In the genomic region with DNA sequence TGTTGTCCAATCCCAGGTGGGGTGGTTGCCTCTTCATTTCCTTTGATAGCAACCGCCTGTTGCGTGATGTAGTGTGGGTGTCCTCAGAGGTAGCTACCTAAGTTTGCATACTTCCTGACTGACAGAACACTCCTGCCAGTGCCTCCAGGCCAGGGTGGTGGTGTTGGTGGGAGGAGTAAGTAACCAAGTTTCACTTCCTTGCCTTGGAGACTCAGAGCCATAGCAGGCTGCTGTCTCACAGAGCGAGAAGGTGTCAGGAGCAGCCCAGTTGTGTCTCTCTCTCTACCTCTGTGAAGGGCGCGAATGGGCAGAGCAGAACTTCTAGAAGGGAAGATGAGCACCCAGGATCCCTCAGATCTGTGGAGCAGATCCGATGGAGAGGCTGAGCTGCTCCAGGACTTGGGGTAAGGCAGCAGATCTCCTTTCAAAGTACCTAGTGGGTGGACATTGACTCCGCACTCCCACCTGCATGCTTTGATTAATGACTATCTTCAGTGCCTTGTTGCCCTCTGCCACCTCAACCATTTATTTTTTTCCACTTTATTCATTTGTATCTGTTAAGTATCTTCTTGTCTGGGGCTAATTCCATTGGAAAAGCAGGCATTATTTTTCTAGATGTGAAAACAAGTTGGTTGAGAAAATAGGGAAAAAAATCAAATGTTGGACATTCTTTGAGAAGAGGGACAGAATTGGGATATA, we compare ENCODE assay signal across 8 cellular contexts. TPM values are rescaled to one million over a fixed set of nuclear protein-coding genes. Genes with fewer than 3 reads are reported as not detected.
DNase-seq lines count a peak whose midpoint lies in the region; ATAC-seq and TF ChIP-seq lines count a peak whose summit lies in the region.

A gene with protein sequence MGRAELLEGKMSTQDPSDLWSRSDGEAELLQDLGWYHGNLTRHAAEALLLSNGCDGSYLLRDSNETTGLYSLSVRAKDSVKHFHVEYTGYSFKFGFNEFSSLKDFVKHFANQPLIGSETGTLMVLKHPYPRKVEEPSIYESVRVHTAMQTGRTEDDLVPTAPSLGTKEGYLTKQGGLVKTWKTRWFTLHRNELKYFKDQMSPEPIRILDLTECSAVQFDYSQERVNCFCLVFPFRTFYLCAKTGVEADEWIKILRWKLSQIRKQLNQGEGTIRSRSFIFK (plus strand): TSS at position 217 of the 699 bp plus-strand sequence. CDS start 87 bp downstream, at position 304.

- no peaks in the 10 kb centered on the region for H3K27me3 ChIP-seq in CD4-positive, alpha-beta memory T cell (ENCODE audit: insufficient read depth, low read length)
- H3K27me3 ChIP-seq in esophagus muscularis mucosa: no peaks in the 10 kb centered on the region

- H3K27me3 Mint-ChIP-seq in CD4-positive, alpha-beta memory T cell: no peaks in the 10 kb centered on the region
- H3K27me3 Mint-ChIP-seq in activated CD4-positive, alpha-beta memory T cell treated with anti-CD3 and anti-CD28 coated beads for 36 hours: no peaks in the 10 kb centered on the region

- peak; percentile 82 to 93 (median 87) for DNase-seq in CD4-positive, alpha-beta memory T cell
- DNase-seq in KBM-7: peak; percentile 52
- peak; percentile 89 for DNase-seq in activated CD4-positive, alpha-beta memory T cell treated with anti-CD3 and anti-CD28 coated beads for 36 hours
- DNase-seq in esophagus muscularis mucosa (ENCODE audit: extremely low spot score): no peak
- peak; percentile 44 to 51 for DNase-seq in stimulated activated CD4-positive, alpha-beta T cell treated with anti-CD3 and anti-CD28 coated beads, Interleukin-1b, Interleukin-23, amount 100 ng/mL, for 4 hours (ENCODE audit: low read depth in 2 of 2)
- no peak for DNase-seq in NCI-H345 (lab: John Stamatoyannopoulos, UW)
- DNase-seq in G401 (ENCODE audit: low spot score): no peak

- TF ChIP-seq CTCF in esophagus muscularis mucosa (IDR thresholded peaks at IDR 0.05): no peak

- no peaks in the 10 kb centered on the region for H3K9me3 Mint-ChIP-seq in CD4-positive, alpha-beta memory T cell
- no peaks in the 10 kb centered on the region for H3K9me3 Mint-ChIP-seq in activated CD4-positive, alpha-beta memory T cell treated with anti-CD3 and anti-CD28 coated beads for 36 hours

- H3K9me3 ChIP-seq in CD4-positive, alpha-beta memory T cell (ENCODE audit: control insufficient read depth in 1 of 2, low read length in 2 of 2): no peaks in the 10 kb centered on the region
- H3K9me3 ChIP-seq in esophagus muscularis mucosa: no peaks in the 10 kb centered on the region

- intact Hi-C loops in CD4-positive, alpha-beta memory T cell (cut with micrococcal nuclease): loop anchor here (1.0 to 10.0 kb wide), 8 partner anchors 35 to 1674 kb away; a partner anchor contains a TSS
- intact Hi-C loops in activated CD4-positive, alpha-beta memory T cell treated with anti-CD3 and anti-CD28 coated beads for 36 hours (cut with micrococcal nuclease): loop anchor here (1.0 to 10.0 kb wide), 10 partner anchors 12 to 822 kb away; a partner anchor contains a TSS
- intact Hi-C loops in esophagus muscularis mucosa (cut with DNase I): loop anchor here (5.0 kb wide), 2 partner anchors 76 to 131 kb away; a partner anchor contains a TSS

- CTCF ChIA-PET in CD4-positive, alpha-beta memory T cell (lab: Charles Lee; ENCODE audit: partially characterized antibody): interaction anchor here (0.7 to 2.9 kb wide), 12 partner anchors 8 to 277 kb away, joined by 3 to 36 read pairs (median 4); a partner anchor contains a TSS
- CTCF ChIA-PET in activated CD4-positive, alpha-beta memory T cell treated with anti-CD3 and anti-CD28 coated beads for 36 hours (lab: Charles Lee): interaction anchor here (0.7 to 2.8 kb wide), 10 partner anchors 8 to 253 kb away, joined by 3 to 16 read pairs (median 3); a partner anchor contains a TSS

- POLR2A ChIA-PET in CD4-positive, alpha-beta memory T cell (lab: Charles Lee; ENCODE audit: partially characterized antibody): interaction anchor here (0.6 to 3.4 kb wide), 18 partner anchors 9 to 1674 kb away, joined by 3 to 69 read pairs (median 6); a partner anchor contains a TSS
- POLR2A ChIA-PET in activated CD4-positive, alpha-beta memory T cell treated with anti-CD3 and anti-CD28 coated beads for 36 hours (lab: Charles Lee): interaction anchor here (0.8 to 2.8 kb wide), 10 partner anchors 9 to 133 kb away, joined by 3 to 29 read pairs (median 4); a partner anchor contains a TSS

- H3K4me3 Mint-ChIP-seq in CD4-positive, alpha-beta memory T cell: peak within 1 kb of the TSS; percentile 89 to 95 (median 91)
- peak within 1 kb of the TSS; percentile 81 for H3K4me3 Mint-ChIP-seq in activated CD4-positive, alpha-beta memory T cell treated with anti-CD3 and anti-CD28 coated beads for 36 hours

- peak within 1 kb of the TSS; percentile 69 for H3K27ac ChIP-seq in CD4-positive, alpha-beta memory T cell (ENCODE audit: low read depth, low read length)
- H3K27ac ChIP-seq in esophagus muscularis mucosa (replicated peaks in 1 of 4): no peak within 1 kb of the TSS

- peaks cover 0 to 2% of the 10 kb centered on the region in 2 donors for H3K36me3 Mint-ChIP-seq in CD4-positive, alpha-beta memory T cell
- no peaks in the 10 kb centered on the region for H3K36me3 Mint-ChIP-seq in activated CD4-positive, alpha-beta memory T cell treated with anti-CD3 and anti-CD28 coated beads for 36 hours

- ATAC-seq in GM21390 (IDR thresholded peaks at IDR 0.05; ENCODE audit: unreplicated experiment): peak; percentile 93

- H3K36me3 ChIP-seq in CD4-positive, alpha-beta memory T cell (ENCODE audit: insufficient read depth, low read length): no peaks in the 10 kb centered on the region
- H3K36me3 ChIP-seq in esophagus muscularis mucosa: no peaks in the 10 kb centered on the region

- no peak for TF ChIP-seq POLR2A in esophagus muscularis mucosa (IDR thresholded peaks at IDR 0.05; ENCODE audit: low read depth)

- H3K4me1 Mint-ChIP-seq in CD4-positive, alpha-beta memory T cell: peaks cover 44 to 61% (median 54%) of the 10 kb centered on the region in 4 donors
- peaks cover 64% of the 10 kb centered on the region for H3K4me1 Mint-ChIP-seq in activated CD4-positive, alpha-beta memory T cell treated with anti-CD3 and anti-CD28 coated beads for 36 hours (ENCODE audit: low read depth)

- H3K27ac Mint-ChIP-seq in CD4-positive, alpha-beta memory T cell: peak within 1 kb of the TSS; percentile 91 to 98 (median 97)
- H3K27ac Mint-ChIP-seq in activated CD4-positive, alpha-beta memory T cell treated with anti-CD3 and anti-CD28 coated beads for 36 hours: peak within 1 kb of the TSS; percentile 93

- 87% methylated on average over 5 of the region's 7 CpGs for WGBS in esophagus muscularis mucosa

- H3K4me3 ChIP-seq in CD4-positive, alpha-beta memory T cell (ENCODE audit: low read length in 2 of 2): peak within 1 kb of the TSS; percentile 55 to 92
- H3K4me3 ChIP-seq in esophagus muscularis mucosa: peak within 1 kb of the TSS in 3 of 4 donors; percentile 8 to 45 (median 18)

- peaks cover 63% of the 10 kb centered on the region for H3K4me1 ChIP-seq in CD4-positive, alpha-beta memory T cell (ENCODE audit: insufficient read depth, low read length)
- peaks cover 0 to 16% (median 9%) of the 10 kb centered on the region in 4 donors for H3K4me1 ChIP-seq in esophagus muscularis mucosa

- TF ChIP-seq EP300 in esophagus muscularis mucosa (IDR thresholded peaks at IDR 0.05): no peak

- in situ Hi-C loops in KBM-7 (cut with MboI; ENCODE audit: low pct_unique_long_range_greater_than_20kb, low sequenced_read_pairs): no loop called here
- in situ Hi-C loops in G401 (cut with HindIII; ENCODE audit: low sequenced_read_pairs): no loop called here

RNA-seq across cellular contexts. Expression of the gene that starts here (rescaled TPM):
- 10 to 100 TPM; 21.3 to 23.0 TPM for total RNA-seq in CD4-positive, alpha-beta memory T cell
- polyA plus RNA-seq in CD4-positive, alpha-beta memory T cell: 10 to 100 TPM; 16.8 to 27.7 TPM
- total RNA-seq in activated CD4-positive, alpha-beta memory T cell treated with anti-CD3 and anti-CD28 coated beads for 36 hours: 10 to 100 TPM; 23.6 TPM
- total RNA-seq in esophagus muscularis mucosa: 1 to 10 TPM in 2 of 4 donors, under 1 TPM in 2; 0.86 to 2.5 (median 1.1) TPM
- not detected in 2 replicates for total RNA-seq in G401 (2014; rRNA removed; shearing (Covaris generic))

Comparison
In these comparisons a context has a peak if more than half of its experiments do, and no peak if none do; other contexts are left out.
1. RNA of the gene that starts here (total RNA-seq): 23.6 TPM in activated CD4-positive, alpha-beta memory T cell treated with anti-CD3 and anti-CD28 coated beads for 36 hours and 21.3 to 23.0 TPM in CD4-positive, alpha-beta memory T cell; 0.86 to 2.5 TPM in esophagus muscularis mucosa and not detected in G401; every median in the first group is over 4 times any median in the second.
2. DNase-seq: peak in CD4-positive, alpha-beta memory T cell (5 of 5), KBM-7 (single experiment), activated CD4-positive, alpha-beta memory T cell treated with anti-CD3 and anti-CD28 coated beads for 36 hours (single experiment) and stimulated activated CD4-positive, alpha-beta T cell treated with anti-CD3 and anti-CD28 coated beads, Interleukin-1b, Interleukin-23, amount 100 ng/mL, for 4 hours (2 of 2); none in esophagus muscularis mucosa (single experiment), NCI-H345 (single experiment) and G401 (single experiment).